ENCODE assay signal across 31 cellular contexts in genomic region chr16:25550647-25551046, GRCh38.
A peak's percentile ranks its signal among the peaks of the same experiment; 100 is the strongest.
DNase-seq lines count a peak whose midpoint lies in the region; ATAC-seq, FAIRE-seq and TF ChIP-seq lines count a peak whose summit lies in the region.
"Had no signal": no experiment of that assay in that cellular context is flagged by ENCODE, and none has a peak within 500 bp of the region (broad histone marks: within the 10 kb centered on the region; RNA-seq: fewer than 3 reads in every experiment).

No MANE protein-coding gene starts in this region.

- 25% methylated on average over 1 of the region's 1 CpG for WGBS in K562 (ENCODE audit: insufficient coverage, low coverage, missing lambda C conversion rate)

- TF ChIP-seq RAD21 in K562 (CRISPR knock-in tag; conservative IDR thresholded peaks at IDR 0.05 in 1 of 2, IDR thresholded peaks at IDR 0.05 in 1 of 2): no peak

- no peak for TF ChIP-seq POLR2A in K562 (conservative IDR thresholded peaks at IDR 0.05)
- TF ChIP-seq POLR2A in Peyer's patch (IDR thresholded peaks at IDR 0.05): no peak

- no peaks in the 10 kb centered on the region for H3K79me2 ChIP-seq in K562 (ENCODE audit: control insufficient read depth, insufficient read depth, low read length)

- ATAC-seq in K562: no peak
- ATAC-seq: A549; CD8-positive, alpha-beta T cell had no signal

- no peak for FAIRE-seq in K562 (lab: Jason Lieb, UNC)
- FAIRE-seq: A204.1, A549, D721Med had no signal

- TF ChIP-seq EP300 in K562 (IDR thresholded peaks at IDR 0.05; ENCODE audit: low read length): no peak

- H3K9me3 ChIP-seq in HEK293 (ENCODE audit: control insufficient read depth, insufficient read depth, low read depth, low read length): no peaks in the 10 kb centered on the region
- no peaks in the 10 kb centered on the region; the same call in none of the 2 replicates for H3K9me3 ChIP-seq in K562 (replicated peaks; ENCODE audit: control insufficient read depth, insufficient read depth, low read depth, low read length)
- no peaks in the 10 kb centered on the region for H3K9me3 ChIP-seq in Peyer's patch
- H3K9me3 ChIP-seq: BE2C, Caco-2 had no signal

- H3K4me1 ChIP-seq in HEK293 (ENCODE audit: control insufficient read depth, insufficient read depth, low read length): no peaks in the 10 kb centered on the region
- H3K4me1 ChIP-seq in K562 (replicated peaks in 1 of 2; ENCODE audit: control insufficient read depth in 2 of 2, insufficient read depth in 2 of 2, low read length in 2 of 2): peaks cover 8 to 22% of the 10 kb centered on the region in 2 experiments; a peak in 4 of 5 replicates
- H3K4me1 ChIP-seq in Peyer's patch: no peaks in the 10 kb centered on the region
- H3K4me1 ChIP-seq: A549, BE2C, BLaER1, Caco-2 had no signal

- H3K27ac ChIP-seq in HEK293 (ENCODE audit: extremely low read depth, low read depth, low read length) (no peak overlapping the region), K562 (ENCODE audit: extremely low read depth, low read depth, low read length) (no peak overlapping the region), Peyer's patch (no peak overlapping the region)
- H3K27ac ChIP-seq: 22Rv1; A549; BLaER1; BLaER1 treated with 17β-estradiol and CSF1 and Interleukin-3, amounts not matched to agents 10 nM and 100 nM; C4-2B had no signal

- POLR2A ChIA-PET in HEK293 (lab: Yijun Ruan, JAX) (no interaction called here), K562 (lab: Yijun Ruan, JAX) (no interaction called here)

- H3K4me2 ChIP-seq in K562 (ENCODE audit: insufficient read depth, low read length): no peak overlapping the region
- H3K4me2 ChIP-seq: A549; BLaER1; BLaER1 treated with 17β-estradiol and CSF1 and Interleukin-3, amounts not matched to agents 10 nM and 100 nM had no signal

- H4K20me1 ChIP-seq in K562 (replicated peaks; ENCODE audit: control insufficient read depth, insufficient read depth, low read length): no peaks in the 10 kb centered on the region
- H4K20me1 ChIP-seq: BLaER1; BLaER1 treated with 17β-estradiol and CSF1 and Interleukin-3, amounts not matched to agents 10 nM and 100 nM had no signal

- intact Hi-C loops in K562 (cut with micrococcal nuclease): no loop called here

- DNase-seq in K562 (ENCODE audit: extremely low read depth in 1 of 4, low spot score in 3 of 4) (no peak), Peyer's patch (no peak), GM10266 (ENCODE audit: extremely low spot score) (no peak)
- DNase-seq: 8988T; ACHN; AML-193; BE2C; C1 segment of cervical spinal cord; Caco-2; Calu3; CD4-positive, alpha-beta memory T cell; CD4-positive, alpha-beta T cell; CD4-positive, CD25-positive, alpha-beta regulatory T cell; CD8-positive, alpha-beta memory T cell; CD8-positive, alpha-beta T cell; COR-L47; DMS 273 treated with DMSO at 0.1 percent for 48 hours; DMS153; DMS53; DMS79; DMS79 treated with DMSO at 0.1 percent for 48 hours; DND-41; EL had no signal

- H3K36me3 ChIP-seq in HEK293 (ENCODE audit: control insufficient read depth in 2 of 2, insufficient read depth in 1 of 2, low read length in 2 of 2) (no peaks in the 10 kb centered on the region), K562 (ENCODE audit: control insufficient read depth, insufficient read depth, low read length) (no peaks in the 10 kb centered on the region), Peyer's patch (no peaks in the 10 kb centered on the region)
- H3K36me3 ChIP-seq: BE2C; BLaER1; BLaER1 treated with 17β-estradiol and CSF1 and Interleukin-3, amounts not matched to agents 10 nM and 100 nM had no signal

- H3K27me3 ChIP-seq in K562 (ENCODE audit: control insufficient read depth in 2 of 2, insufficient read depth in 2 of 2, low read length in 2 of 2) (no peaks in the 10 kb centered on the region), Peyer's patch (no peaks in the 10 kb centered on the region)
- H3K27me3 ChIP-seq: BE2C; BLaER1; BLaER1 treated with 17β-estradiol and CSF1 and Interleukin-3, amounts not matched to agents 10 nM and 100 nM had no signal

- no peak overlapping the region for H3K4me3 ChIP-seq in HEK293 (ENCODE audit: low read depth, low read length)
- no peak overlapping the region for H3K4me3 ChIP-seq in K562
- H3K4me3 ChIP-seq in Peyer's patch: no peak overlapping the region
- H3K4me3 ChIP-seq: A549; BLaER1; BLaER1 treated with 17β-estradiol and CSF1 and Interleukin-3, amounts not matched to agents 10 nM and 100 nM had no signal

- H3K9ac ChIP-seq in K562 (ENCODE audit: insufficient read depth in 1 of 2, low read depth in 2 of 2, low read length in 2 of 2): no peak overlapping the region
- H3K9ac ChIP-seq: BLaER1; BLaER1 treated with 17β-estradiol and CSF1 and Interleukin-3, amounts not matched to agents 10 nM and 100 nM had no signal

- no peaks in the 10 kb centered on the region for H3K9me1 ChIP-seq in K562 (ENCODE audit: control insufficient read depth, insufficient read depth, low read length)

- CTCF ChIA-PET in HEK293 (lab: Yijun Ruan, JAX) (no interaction called here), K562 (lab: Yijun Ruan, JAX; ENCODE audit: low intra/inter-chr PET ratio) (no interaction called here)

- in situ Hi-C loops in K562 (cut with MboI): no loop called here

- no peak overlapping the region for H2AFZ ChIP-seq in K562 (ENCODE audit: low read depth, low read length)

- BruUV-seq in K562 (replicated peaks; lab: Mats Ljungman, UMichigan): no TSS peak

- TF ChIP-seq CTCF in HEK293 (tag by site-specific recombination; IDR thresholded peaks at IDR 0.05) (no peak), K562 (IDR thresholded peaks at IDR 0.05 in 2 of 3, conservative IDR thresholded peaks at IDR 0.05 in 1 of 3; ENCODE audit: insufficient read depth in 2 of 3, low read depth in 1 of 3, low read length in 3 of 3) (no peak), Peyer's patch (IDR thresholded peaks at IDR 0.05) (no peak), GM10266 (IDR thresholded peaks at IDR 0.05; ENCODE audit: control insufficient read depth, insufficient read depth, low read depth, missing control alignments) (no peak)

TF ChIP-seq in HEK293, 187 proteins besides CTCF, POLR2A, EP300 and RAD21:
- TF ChIP-seq ZNF138 (tag by site-specific recombination; IDR thresholded peaks at IDR 0.05; ENCODE audit: borderline replicate concordance) (no peak), ZNF146 (tag by site-specific recombination; IDR thresholded peaks at IDR 0.05) (peak; percentile 92)

TF ChIP-seq in K562, 482 proteins besides CTCF, POLR2A, EP300 and RAD21:
- no peak for TF ChIP-seq TAL1 (IDR thresholded peaks at IDR 0.05)
- no peak for TF ChIP-seq CEBPG (CRISPR knock-in tag; IDR thresholded peaks at IDR 0.05)
- TF ChIP-seq CEBPG (tag; conservative IDR thresholded peaks at IDR 0.05 in 1 of 2, IDR thresholded peaks at IDR 0.05 in 1 of 2): no peak
- no peak for TF ChIP-seq TBP (optimal IDR thresholded peaks at IDR 0.05; ENCODE audit: low read depth, low read length)
- TF ChIP-seq ZNF146 (CRISPR knock-in tag; IDR thresholded peaks at IDR 0.05; ENCODE audit: unreplicated experiment): peak; percentile 46
- no peak for TF ChIP-seq FOXA3 (CRISPR knock-in tag; conservative IDR thresholded peaks at IDR 0.05 in 1 of 2, IDR thresholded peaks at IDR 0.05 in 1 of 2)
- TF ChIP-seq, protein P1, sequence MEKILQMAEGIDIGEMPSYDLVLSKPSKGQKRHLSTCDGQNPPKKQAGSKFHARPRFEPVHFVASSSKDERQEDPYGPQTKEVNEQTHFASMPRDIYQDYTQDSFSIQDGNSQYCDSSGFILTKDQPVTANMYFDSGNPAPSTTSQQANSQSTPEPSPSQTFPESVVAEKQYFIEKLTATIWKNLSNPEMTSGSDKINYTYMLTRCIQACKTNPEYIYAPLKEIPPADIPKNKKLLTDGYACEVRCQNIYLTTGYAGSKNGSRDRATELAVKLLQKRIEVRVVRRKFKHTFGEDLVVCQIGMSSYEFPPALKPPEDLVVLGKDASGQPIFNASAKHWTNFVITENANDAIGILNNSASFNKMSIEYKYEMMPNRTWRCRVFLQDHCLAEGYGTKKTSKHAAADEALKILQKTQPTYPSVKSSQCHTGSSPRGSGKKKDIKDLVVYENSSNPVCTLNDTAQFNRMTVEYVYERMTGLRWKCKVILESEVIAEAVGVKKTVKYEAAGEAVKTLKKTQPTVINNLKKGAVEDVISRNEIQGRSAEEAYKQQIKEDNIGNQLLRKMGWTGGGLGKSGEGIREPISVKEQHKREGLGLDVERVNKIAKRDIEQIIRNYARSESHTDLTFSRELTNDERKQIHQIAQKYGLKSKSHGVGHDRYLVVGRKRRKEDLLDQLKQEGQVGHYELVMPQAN (IDR thresholded peaks at IDR 0.05; ENCODE audit: borderline replicate concordance): no peak

Comparison
In these comparisons a context has a peak if more than half of its experiments do, and no peak if none do; other contexts are left out.
1. Of the 44 proteins assayed by ChIP-seq in both K562 and HEK293: peak only in K562: none; only in HEK293: none; in both: ZNF146; in neither: 43.